In the genomic region with DNA sequence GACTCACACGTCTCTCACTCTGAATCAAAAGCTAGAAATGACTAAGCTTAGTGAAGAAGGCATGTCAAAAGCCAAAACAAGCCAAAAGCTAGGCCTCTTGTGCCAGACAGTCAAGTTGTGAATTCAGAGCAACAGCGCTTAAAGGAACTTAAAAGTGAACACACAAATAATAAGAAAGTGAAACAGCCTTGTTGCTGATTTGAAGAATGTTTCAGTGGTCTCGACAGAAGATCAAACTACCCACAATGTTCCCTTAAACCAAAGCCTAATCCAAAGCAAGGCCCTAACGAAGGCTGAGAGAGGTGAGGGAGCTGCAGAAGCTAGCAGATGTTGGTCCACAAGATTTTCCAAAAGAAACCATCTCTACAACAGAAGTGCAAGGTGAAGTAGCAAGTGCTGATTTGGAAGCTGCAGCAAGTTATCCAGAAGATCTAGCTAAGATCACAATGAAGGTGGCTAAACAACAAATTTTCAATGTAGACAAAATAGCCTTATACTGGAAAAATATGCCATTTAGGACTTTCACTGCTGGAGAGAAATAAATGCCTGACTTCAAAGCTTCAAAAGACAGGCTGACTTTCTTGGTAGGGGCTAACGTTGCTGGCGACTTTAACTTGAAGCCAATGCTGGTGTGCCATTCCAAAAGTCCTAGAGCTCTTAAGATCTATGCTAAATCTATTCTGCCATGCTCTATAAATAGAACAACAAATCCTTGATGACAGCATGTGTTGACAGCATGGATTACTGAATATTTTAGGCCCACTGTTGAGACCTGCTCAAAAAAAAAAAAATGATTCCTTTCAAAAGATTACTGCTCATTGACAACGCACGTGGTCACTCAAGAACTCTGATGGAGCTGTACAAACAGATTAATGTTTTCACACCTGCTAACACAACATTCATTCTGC, we compare ENCODE assay signal across 1 cellular context.
TF ChIP-seq lines count a peak whose summit lies in the region.

No MANE protein-coding gene starts in this region.

TF ChIP-seq in HCT116, 20 proteins besides CTCF, POLR2A, EP300 and RAD21 (continued from another document):
- TF ChIP-seq, protein P1, sequence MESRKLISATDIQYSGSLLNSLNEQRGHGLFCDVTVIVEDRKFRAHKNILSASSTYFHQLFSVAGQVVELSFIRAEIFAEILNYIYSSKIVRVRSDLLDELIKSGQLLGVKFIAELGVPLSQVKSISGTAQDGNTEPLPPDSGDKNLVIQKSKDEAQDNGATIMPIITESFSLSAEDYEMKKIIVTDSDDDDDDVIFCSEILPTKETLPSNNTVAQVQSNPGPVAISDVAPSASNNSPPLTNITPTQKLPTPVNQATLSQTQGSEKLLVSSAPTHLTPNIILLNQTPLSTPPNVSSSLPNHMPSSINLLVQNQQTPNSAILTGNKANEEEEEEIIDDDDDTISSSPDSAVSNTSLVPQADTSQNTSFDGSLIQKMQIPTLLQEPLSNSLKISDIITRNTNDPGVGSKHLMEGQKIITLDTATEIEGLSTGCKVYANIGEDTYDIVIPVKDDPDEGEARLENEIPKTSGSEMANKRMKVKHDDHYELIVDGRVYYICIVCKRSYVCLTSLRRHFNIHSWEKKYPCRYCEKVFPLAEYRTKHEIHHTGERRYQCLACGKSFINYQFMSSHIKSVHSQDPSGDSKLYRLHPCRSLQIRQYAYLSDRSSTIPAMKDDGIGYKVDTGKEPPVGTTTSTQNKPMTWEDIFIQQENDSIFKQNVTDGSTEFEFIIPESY (IDR thresholded peaks at IDR 0.05; ENCODE audit: extremely low read depth, insufficient replicate concordance, low read length) = no peak
- TF ChIP-seq SRF (IDR thresholded peaks at IDR 0.05; ENCODE audit: low read depth) = no peak
